Comparison of ENCODE assay signal across 32 cellular contexts in the genomic region with DNA sequence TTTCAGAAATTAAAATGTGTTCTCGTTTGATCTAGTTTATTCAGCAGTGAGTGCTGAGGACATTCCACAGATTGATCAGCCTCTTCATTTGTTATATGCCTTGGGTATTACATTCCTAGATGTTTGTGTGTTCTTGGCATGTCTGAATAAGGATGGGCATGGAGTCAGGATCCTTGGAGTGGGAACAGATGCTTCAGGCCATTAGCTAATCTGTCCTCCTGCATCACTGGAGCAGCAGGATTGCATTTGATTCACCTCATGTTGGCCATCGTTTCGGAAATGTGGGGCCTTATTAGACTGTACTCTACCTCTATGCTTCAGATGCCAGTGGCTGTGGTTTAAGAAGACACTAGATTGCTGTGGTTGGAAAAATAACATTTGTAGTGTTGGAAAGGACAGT.
DNase-seq lines count a peak whose midpoint lies in the region; ATAC-seq and TF ChIP-seq lines count a peak whose summit lies in the region.
"Had no signal": no experiment of that assay in that cellular context is flagged by ENCODE, and none has a peak within 500 bp of the region (broad histone marks: within the 10 kb centered on the region; RNA-seq: fewer than 3 reads in every experiment).

No MANE protein-coding gene starts in this region.

- no peak overlapping the region for H3K4me3 ChIP-seq in coronary artery
- no peak overlapping the region for H3K4me3 ChIP-seq in esophagus squamous epithelium
- H3K4me3 ChIP-seq: HAP-1, K562, PC-9, sigmoid colon, suprapubic skin, vagina had no signal

- no peaks in the 10 kb centered on the region for H3K27me3 ChIP-seq in esophagus squamous epithelium
- H3K27me3 ChIP-seq: brain microvascular endothelial cell, sigmoid colon, suprapubic skin, vagina had no signal

- H3K27ac ChIP-seq in coronary artery (peak overlapping the region; percentile 33), esophagus squamous epithelium (peak overlapping the region in 1 of 4 donors; percentile 16)
- H3K27ac ChIP-seq: brain microvascular endothelial cell, PC-9, suprapubic skin, vagina, VCaP had no signal

- intact Hi-C loops in esophagus squamous epithelium (cut with DNase I) = no loop called here

- no peak for TF ChIP-seq POLR2A in esophagus squamous epithelium (IDR thresholded peaks at IDR 0.05)

- no peaks in the 10 kb centered on the region for H3K27me3 Mint-ChIP-seq in stimulated activated naive CD8-positive, alpha-beta T cell treated with anti-CD3 and anti-CD28 coated beads, Interleukin-15, amount 100 ng/mL, for 72 hours
- H3K27me3 Mint-ChIP-seq: activated CD4-positive, alpha-beta T cell treated with anti-CD3 and anti-CD28 coated beads, Interleukin-2, amount 10 ng/mL, durations not matched to agents 24 days and 14 days; CD4-positive, alpha-beta memory T cell; progenitor cell of endocrine pancreas had no signal

- no peaks in the 10 kb centered on the region for H3K4me1 Mint-ChIP-seq in stimulated activated naive CD8-positive, alpha-beta T cell treated with anti-CD3 and anti-CD28 coated beads, Interleukin-15, amount 100 ng/mL, for 72 hours
- H3K4me1 Mint-ChIP-seq: activated CD4-positive, alpha-beta T cell treated with anti-CD3 and anti-CD28 coated beads, Interleukin-2, amount 10 ng/mL, durations not matched to agents 24 days and 14 days; CD4-positive, alpha-beta memory T cell; immature natural killer cell had no signal

- WGBS in esophagus squamous epithelium, 2 donors = 58 to 62% methylated on average over 3 of the region's 3 CpGs

- no peak overlapping the region for H3K27ac Mint-ChIP-seq in stimulated activated naive CD8-positive, alpha-beta T cell treated with anti-CD3 and anti-CD28 coated beads, Interleukin-15, amount 100 ng/mL, for 72 hours
- H3K27ac Mint-ChIP-seq: activated CD4-positive, alpha-beta T cell treated with anti-CD3 and anti-CD28 coated beads, Interleukin-2, amount 10 ng/mL, durations not matched to agents 24 days and 14 days; CD4-positive, alpha-beta memory T cell; immature natural killer cell; progenitor cell of endocrine pancreas; stimulated activated naive B cell treated with anti-CD40 and anti-IgM and Interleukin-4, amounts not matched to agents 10 μg/mL and 1 μg/mL and 100 μg/mL, for 72 hours had no signal

- no peak for ATAC-seq in HG02642 (IDR thresholded peaks at IDR 0.05; ENCODE audit: poor library complexity, unreplicated experiment)
- ATAC-seq in GM18858 (IDR thresholded peaks at IDR 0.05; ENCODE audit: unreplicated experiment) = no peak
- no peak for ATAC-seq in stimulated activated naive CD8-positive, alpha-beta T cell treated with anti-CD3 and anti-CD28 coated beads, Interleukin-15, amount 100 ng/mL, for 72 hours
- ATAC-seq: K562; left colon; stimulated activated naive B cell treated with anti-CD40 and anti-IgM and Interleukin-4, amounts not matched to agents 10 μg/mL and 1 μg/mL and 100 μg/mL, for 72 hours had no signal

- no peaks in the 10 kb centered on the region for H3K9me3 ChIP-seq in esophagus squamous epithelium
- H3K9me3 ChIP-seq: HAP-1, sigmoid colon, suprapubic skin, vagina had no signal

- TF ChIP-seq CTCF in coronary artery (IDR thresholded peaks at IDR 0.05) = no peak
- TF ChIP-seq CTCF in esophagus squamous epithelium (IDR thresholded peaks at IDR 0.05) = no peak

- H3K4me1 ChIP-seq in esophagus squamous epithelium = no peaks in the 10 kb centered on the region
- H3K4me1 ChIP-seq: HAP-1, sigmoid colon, suprapubic skin, vagina had no signal

- H3K4me3 Mint-ChIP-seq in stimulated activated naive CD8-positive, alpha-beta T cell treated with anti-CD3 and anti-CD28 coated beads, Interleukin-15, amount 100 ng/mL, for 72 hours = no peak overlapping the region
- H3K4me3 Mint-ChIP-seq: activated CD4-positive, alpha-beta T cell treated with anti-CD3 and anti-CD28 coated beads, Interleukin-2, amount 10 ng/mL, durations not matched to agents 24 days and 14 days; CD4-positive, alpha-beta memory T cell; immature natural killer cell; stimulated activated naive B cell treated with anti-CD40 and anti-IgM and Interleukin-4, amounts not matched to agents 10 μg/mL and 1 μg/mL and 100 μg/mL, for 72 hours had no signal

- DNase-seq in AG08395 (ENCODE audit: low spot score) = peak; percentile 45
- peak; percentile 47 for DNase-seq in NCI-H1694 (lab: John Stamatoyannopoulos, UW)
- no peak for DNase-seq in coronary artery (ENCODE audit: low spot score)
- peak; percentile 13 for DNase-seq in myocyte (ENCODE audit: low read depth)
- no peak for DNase-seq in esophagus squamous epithelium (lab: John Stamatoyannopoulos, UW)
- no peak for DNase-seq in stimulated activated naive CD8-positive, alpha-beta T cell treated with anti-CD3 and anti-CD28 coated beads, Interleukin-15, amount 100 ng/mL, for 72 hours
- DNase-seq: activated CD4-positive, alpha-beta T cell treated with anti-CD3 and anti-CD28 coated beads, Interleukin-2, amount 10 ng/mL, durations not matched to agents 24 days and 14 days; activated naive CD4-positive, alpha-beta T cell treated with Interleukin-2 at 50 U/mL for 16 hours; brain microvascular endothelial cell; CD4-positive, alpha-beta memory T cell; DMS153; hypothalamus; immature natural killer cell; left colon; mesendoderm; NCI-H1105 treated with DMSO at 0.1 percent for 48 hours; NCI-H2081; NK-92 treated with Interleukin-12 subunit alpha and Interleukin-12 subunit beta, amount 100 ng/mL, for 24 hours; PC-9; Right ventricle myocardium superior; sigmoid colon; stimulated activated CD4-positive, alpha-beta T cell treated with anti-CD3 and anti-CD28 coated beads, Interleukin-15, amount 100 ng/mL, for 24 hours; stimulated activated naive B cell treated with anti-CD40 and anti-IgM and Interleukin-4, amounts not matched to agents 10 μg/mL and 1 μg/mL and 100 μg/mL, for 72 hours; T-helper 9 cell had no signal

- H3K9me3 Mint-ChIP-seq in stimulated activated naive CD8-positive, alpha-beta T cell treated with anti-CD3 and anti-CD28 coated beads, Interleukin-15, amount 100 ng/mL, for 72 hours = no peaks in the 10 kb centered on the region
- H3K9me3 Mint-ChIP-seq: activated CD4-positive, alpha-beta T cell treated with anti-CD3 and anti-CD28 coated beads, Interleukin-2, amount 10 ng/mL, durations not matched to agents 24 days and 14 days had no signal

- H3K36me3 ChIP-seq in esophagus squamous epithelium = no peaks in the 10 kb centered on the region
- H3K36me3 ChIP-seq: brain microvascular endothelial cell, HAP-1, sigmoid colon, suprapubic skin, vagina had no signal

Comparison
In these comparisons a context has a peak if more than half of its experiments do, and no peak if none do; other contexts are left out.
1. DNase-seq: peak in AG08395 (single experiment), NCI-H1694 (single experiment) and myocyte (single experiment); none in coronary artery (single experiment), esophagus squamous epithelium (single experiment) and stimulated activated naive CD8-positive, alpha-beta T cell treated with anti-CD3 and anti-CD28 coated beads, Interleukin-15, amount 100 ng/mL, for 72 hours (0 of 2).